Comparison of ENCODE assay signal across 15 cellular contexts in the genomic region with DNA sequence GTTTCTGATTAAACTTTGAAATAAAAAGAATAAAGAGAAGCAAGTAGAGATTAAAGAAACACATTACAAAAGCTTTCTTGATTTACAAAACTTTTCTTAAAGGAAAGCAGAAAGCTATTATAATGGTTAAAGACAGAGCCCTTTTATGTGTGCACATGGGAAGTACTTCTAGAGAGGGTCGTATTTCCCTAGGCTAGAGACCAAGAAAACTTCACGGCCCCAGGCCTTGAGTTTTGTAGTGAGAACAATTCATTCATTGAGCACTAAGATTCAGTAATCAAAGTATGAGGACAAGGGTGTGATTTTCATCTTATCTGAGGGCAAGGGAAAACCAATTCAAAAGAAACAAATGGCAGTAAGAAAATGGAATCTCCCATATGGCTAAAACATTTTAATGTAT.
DNase-seq lines count a peak whose midpoint lies in the region; ATAC-seq and TF ChIP-seq lines count a peak whose summit lies in the region.
"Had no signal": no experiment of that assay in that cellular context is flagged by ENCODE, and none has a peak within 500 bp of the region (broad histone marks: within the 10 kb centered on the region; RNA-seq: fewer than 3 reads in every experiment).

No MANE protein-coding gene starts in this region.

- H2AFZ ChIP-seq in SK-N-SH (ENCODE audit: low read depth) = no peak overlapping the region

- POLR2A ChIA-PET in HEK293 (lab: Yijun Ruan, JAX) (no interaction called here), SK-N-SH (lab: Yijun Ruan, JAX) (no interaction called here)

- H3K9me2 ChIP-seq in SK-N-SH = no peaks in the 10 kb centered on the region

- H3K4me2 ChIP-seq in SK-N-SH = no peak overlapping the region

- ATAC-seq in HG02610 (IDR thresholded peaks at IDR 0.05; ENCODE audit: unreplicated experiment) (no peak), GM18517 (IDR thresholded peaks at IDR 0.05; ENCODE audit: unreplicated experiment) (no peak)

- no peaks in the 10 kb centered on the region for H3K36me3 ChIP-seq in HEK293 (ENCODE audit: control insufficient read depth in 2 of 2, insufficient read depth in 1 of 2, low read length in 2 of 2)
- no peaks in the 10 kb centered on the region for H3K36me3 ChIP-seq in mesodermal cell (ENCODE audit: control insufficient read depth, insufficient read depth, low read length)
- H3K36me3 ChIP-seq in SK-N-SH (replicated peaks in 1 of 2; ENCODE audit: control insufficient read depth in 1 of 2, insufficient read depth in 2 of 2, low read length in 1 of 2) = peaks cover 0 to 8% of the 10 kb centered on the region in 2 experiments
- H3K36me3 ChIP-seq: MG63 had no signal

- H3K9ac ChIP-seq in SK-N-SH = no peak overlapping the region

- CTCF ChIA-PET in HEK293 (lab: Yijun Ruan, JAX) (no interaction called here), SK-N-SH (lab: Yijun Ruan, JAX) (no interaction called here)

- DNase-seq in DMS 273 (lab: John Stamatoyannopoulos, UW; ENCODE audit: unreplicated experiment) (peak; percentile 70), SK-MEL-5 (ENCODE audit: low read depth, low spot score) (peak; percentile 75), SK-N-SH (no peak), AG08396 (ENCODE audit: low spot score) (no peak)
- DNase-seq: DMS153, Kasumi-1, MG63, NCI-H1092, NCI-H146, NCI-H2029 treated with DMSO at 0.1 percent for 48 hours, NCI-H510A had no signal

- H3K27ac ChIP-seq in HEK293 (ENCODE audit: extremely low read depth, low read depth, low read length) = no peak overlapping the region
- H3K27ac ChIP-seq in mesodermal cell (ENCODE audit: low read depth, low read length, severe bottlenecking) = peak overlapping the region; percentile 10
- no peak overlapping the region for H3K27ac ChIP-seq in SK-N-SH (ENCODE audit: low read depth in 2 of 2, low read length in 1 of 2)

- TF ChIP-seq EP300 in SK-N-SH (IDR thresholded peaks at IDR 0.05; ENCODE audit: borderline replicate concordance in 1 of 2, low read depth in 1 of 2, low read length in 1 of 2) = no peak

- H3K4me3 ChIP-seq in HEK293 (ENCODE audit: low read depth, low read length) (no peak overlapping the region), mesodermal cell (ENCODE audit: extremely low read depth, insufficient read depth, low read length, poor library complexity, severe bottlenecking) (no peak overlapping the region), SK-N-SH (ENCODE audit: low read depth in 2 of 2, low read length in 1 of 2) (no peak overlapping the region)
- H3K4me3 ChIP-seq: MG63 had no signal

- H3K4me1 ChIP-seq in HEK293 (ENCODE audit: control insufficient read depth, insufficient read depth, low read length) = peaks cover 9% of the 10 kb centered on the region
- H3K4me1 ChIP-seq in mesodermal cell (ENCODE audit: control insufficient read depth, insufficient read depth, low read length, poor library complexity, severe bottlenecking) = no peaks in the 10 kb centered on the region
- peaks cover 2 to 28% of the 10 kb centered on the region in 2 experiments; a peak in 3 of 4 replicates for H3K4me1 ChIP-seq in SK-N-SH (ENCODE audit: control insufficient read depth in 1 of 2, insufficient read depth in 2 of 2, low read depth in 1 of 2, low read length in 1 of 2)

- in situ Hi-C loops in SK-MEL-5 (cut with HindIII; ENCODE audit: low pct_unique_long_range_greater_than_20kb, low sequenced_read_pairs) = no loop called here

- H3K9me3 ChIP-seq in HEK293 (ENCODE audit: control insufficient read depth, insufficient read depth, low read depth, low read length) (no peaks in the 10 kb centered on the region), mesodermal cell (ENCODE audit: control insufficient read depth, low read length) (no peaks in the 10 kb centered on the region), SK-N-SH (no peaks in the 10 kb centered on the region)
- H3K9me3 ChIP-seq: MG63 had no signal

- peaks cover 16% of the 10 kb centered on the region for H3F3A ChIP-seq in SK-N-SH (replicated peaks; ENCODE audit: insufficient read depth)

- no peaks in the 10 kb centered on the region for H4K20me1 ChIP-seq in SK-N-SH (ENCODE audit: insufficient read depth)

- H3K79me2 ChIP-seq in SK-N-SH (ENCODE audit: insufficient read depth) = peaks cover 24% of the 10 kb centered on the region

- 20 to 50% methylated on average over 1 to 2 of the region's 2 CpGs for WGBS in mesodermal cell (ENCODE audit: insufficient coverage in 2 of 2), 2 experiments
- WGBS in SK-N-SH (ENCODE audit: low lambda C conversion rate) = 84% methylated on average over 2 of the region's 2 CpGs

- TF ChIP-seq RAD21 in SK-N-SH (IDR thresholded peaks at IDR 0.05; ENCODE audit: low read length) = no peak

- TF ChIP-seq CTCF in HEK293 (tag by site-specific recombination; IDR thresholded peaks at IDR 0.05) (no peak), SK-N-SH (IDR thresholded peaks at IDR 0.05) (no peak)

- no peaks in the 10 kb centered on the region for H3K27me3 ChIP-seq in SK-N-SH (ENCODE audit: insufficient read depth)
- H3K27me3 ChIP-seq: MG63 had no signal

TF ChIP-seq in HEK293, 187 proteins besides CTCF, POLR2A, EP300 and RAD21 (continues in another document):
- TF ChIP-seq PRDM10 (tag by site-specific recombination; IDR thresholded peaks at IDR 0.05) (0 out of 2 replicates have a peak, but pooled peaks have one; percentile 29), ZFP69B (tag by site-specific recombination; IDR thresholded peaks at IDR 0.05) (no peak)

TF ChIP-seq in SK-N-SH, 30 proteins besides CTCF, POLR2A, EP300 and RAD21 (continues in another document):
- no peak for TF ChIP-seq POLR2AphosphoS5 (IDR thresholded peaks at IDR 0.05; ENCODE audit: low read depth, low read length)
- no peak for TF ChIP-seq FOSL2 (IDR thresholded peaks at IDR 0.05; ENCODE audit: borderline replicate concordance, low read depth)
- TF ChIP-seq GABPA (IDR thresholded peaks at IDR 0.05; ENCODE audit: low read depth) = no peak
- no peak for TF ChIP-seq CHD2 (IDR thresholded peaks at IDR 0.05; ENCODE audit: low read length, partially characterized antibody)
- no peak for TF ChIP-seq TAF1 (IDR thresholded peaks at IDR 0.05; ENCODE audit: borderline replicate concordance, low read depth, low read length)
- no peak for TF ChIP-seq RXRA (IDR thresholded peaks at IDR 0.05; ENCODE audit: borderline replicate concordance, low read depth)
- TF ChIP-seq, protein P1, sequence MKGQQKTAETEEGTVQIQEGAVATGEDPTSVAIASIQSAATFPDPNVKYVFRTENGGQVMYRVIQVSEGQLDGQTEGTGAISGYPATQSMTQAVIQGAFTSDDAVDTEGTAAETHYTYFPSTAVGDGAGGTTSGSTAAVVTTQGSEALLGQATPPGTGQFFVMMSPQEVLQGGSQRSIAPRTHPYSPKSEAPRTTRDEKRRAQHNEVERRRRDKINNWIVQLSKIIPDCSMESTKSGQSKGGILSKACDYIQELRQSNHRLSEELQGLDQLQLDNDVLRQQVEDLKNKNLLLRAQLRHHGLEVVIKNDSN (IDR thresholded peaks at IDR 0.05; ENCODE audit: borderline replicate concordance, low read depth) = no peak
- TF ChIP-seq, protein P2, sequence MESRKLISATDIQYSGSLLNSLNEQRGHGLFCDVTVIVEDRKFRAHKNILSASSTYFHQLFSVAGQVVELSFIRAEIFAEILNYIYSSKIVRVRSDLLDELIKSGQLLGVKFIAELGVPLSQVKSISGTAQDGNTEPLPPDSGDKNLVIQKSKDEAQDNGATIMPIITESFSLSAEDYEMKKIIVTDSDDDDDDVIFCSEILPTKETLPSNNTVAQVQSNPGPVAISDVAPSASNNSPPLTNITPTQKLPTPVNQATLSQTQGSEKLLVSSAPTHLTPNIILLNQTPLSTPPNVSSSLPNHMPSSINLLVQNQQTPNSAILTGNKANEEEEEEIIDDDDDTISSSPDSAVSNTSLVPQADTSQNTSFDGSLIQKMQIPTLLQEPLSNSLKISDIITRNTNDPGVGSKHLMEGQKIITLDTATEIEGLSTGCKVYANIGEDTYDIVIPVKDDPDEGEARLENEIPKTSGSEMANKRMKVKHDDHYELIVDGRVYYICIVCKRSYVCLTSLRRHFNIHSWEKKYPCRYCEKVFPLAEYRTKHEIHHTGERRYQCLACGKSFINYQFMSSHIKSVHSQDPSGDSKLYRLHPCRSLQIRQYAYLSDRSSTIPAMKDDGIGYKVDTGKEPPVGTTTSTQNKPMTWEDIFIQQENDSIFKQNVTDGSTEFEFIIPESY (IDR thresholded peaks at IDR 0.05; ENCODE audit: borderline replicate concordance, low read depth) = no peak
- TF ChIP-seq JUND (IDR thresholded peaks at IDR 0.05) = no peak
- TF ChIP-seq MAX (IDR thresholded peaks at IDR 0.05; ENCODE audit: low read depth) = no peak
- no peak for TF ChIP-seq IRF3 (IDR thresholded peaks at IDR 0.05; ENCODE audit: low read depth, low read length)
- TF ChIP-seq MXI1 (IDR thresholded peaks at IDR 0.05; ENCODE audit: low read depth, low read length) = no peak

Comparison
In these comparisons a context has a peak if more than half of its experiments do, and no peak if none do; other contexts are left out.
1. DNase-seq: peak in DMS 273 (single experiment) and SK-MEL-5 (single experiment); none in SK-N-SH (single experiment) and AG08396 (single experiment).